13 cellular contexts compared by ENCODE assay signal in the genomic region with DNA sequence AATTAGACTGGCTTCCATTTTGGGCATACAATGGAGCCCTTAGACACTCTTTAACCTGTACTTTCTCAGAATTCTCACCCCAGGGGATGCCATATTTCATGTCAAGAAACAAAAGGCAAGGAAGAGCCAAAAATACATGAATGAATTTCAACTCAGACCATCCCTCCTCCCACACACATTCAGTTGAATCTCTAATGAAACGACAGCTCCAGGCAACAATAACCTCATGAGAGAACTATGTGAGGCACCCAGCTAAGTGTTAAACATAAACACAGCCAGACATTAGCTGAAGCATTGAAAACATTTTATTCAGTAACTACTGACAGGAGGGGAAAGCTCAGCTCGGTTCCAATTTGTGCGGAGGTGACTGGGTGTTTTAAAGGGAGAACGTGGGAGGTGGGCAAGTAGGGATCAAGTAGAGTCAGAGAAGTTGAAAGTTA.
A peak's percentile ranks its signal among the peaks of the same experiment; 100 is the strongest.
DNase-seq lines count a peak whose midpoint lies in the region; ATAC-seq and TF ChIP-seq lines count a peak whose summit lies in the region.
"Had no signal": no experiment of that assay in that cellular context is flagged by ENCODE, and none has a peak within 500 bp of the region (broad histone marks: within the 10 kb centered on the region; RNA-seq: fewer than 3 reads in every experiment).

No MANE protein-coding gene starts in this region.

- H3K4me3 ChIP-seq in breast epithelium: no peak overlapping the region
- no peak overlapping the region for H3K4me3 ChIP-seq in left lung
- H3K4me3 ChIP-seq: spleen, thyroid gland had no signal

- CTCF ChIA-PET in MCF 10A (lab: Yijun Ruan, JAX): interaction anchor here (0.5 kb wide), 1 partner anchor 17 kb away, joined by 3 read pairs; no protein-coding TSS in a partner anchor
- CTCF ChIA-PET in Calu3 (lab: Charles Lee): no interaction called here

- BruUV-seq in MCF 10A (replicated peaks; lab: Mats Ljungman, UMichigan): no TSS peak
- BruUV-seq in Calu3 (replicated peaks; lab: Mats Ljungman, UMichigan): no TSS peak

- no peaks in the 10 kb centered on the region for H3K36me3 ChIP-seq in breast epithelium
- H3K36me3 ChIP-seq in left lung: no peaks in the 10 kb centered on the region
- H3K36me3 ChIP-seq: spleen, thyroid gland had no signal

- H3K4me1 Mint-ChIP-seq in MCF 10A (ENCODE audit: insufficient read depth, unreplicated experiment) (peaks cover 16% of the 10 kb centered on the region), Calu3 (ENCODE audit: low read depth, unreplicated experiment) (no peaks in the 10 kb centered on the region)
- no peaks in the 10 kb centered on the region for H3K4me1 Mint-ChIP-seq in activated naive CD8-positive, alpha-beta T cell treated with anti-CD3 and anti-CD28 coated beads, Interleukin-2, amount 50 U/mL, for 24 hours
- H3K4me1 Mint-ChIP-seq: natural killer cell had no signal

- peak; percentile 46 for DNase-seq in MCF 10A (ENCODE audit: unreplicated experiment)
- no peak for DNase-seq in breast epithelium (ENCODE audit: low spot score in 2 of 2)
- peak; percentile 40 to 72 for DNase-seq in T47D (ENCODE audit: low read depth in 1 of 2, low spot score in 1 of 2)
- no peak for DNase-seq in left lung
- DNase-seq in NCI-H510A treated with DMSO at 0.1 percent for 48 hours (lab: John Stamatoyannopoulos, UW): no peak
- no peak for DNase-seq in activated naive CD8-positive, alpha-beta T cell treated with anti-CD3 and anti-CD28 coated beads, Interleukin-2, amount 50 U/mL, for 24 hours
- no peak for DNase-seq in mucosa of gallbladder (ENCODE audit: low spot score)
- DNase-seq in Calu3: no peak
- DNase-seq: activated naive CD4-positive, alpha-beta T cell treated with anti-CD3 and anti-CD28 coated beads for 36 hours; kidney; natural killer cell; spleen; thyroid gland had no signal

- H3K9me3 Mint-ChIP-seq in MCF 10A (ENCODE audit: unreplicated experiment) (no peaks in the 10 kb centered on the region), Calu3 (ENCODE audit: low read depth, unreplicated experiment) (peaks cover 7% of the 10 kb centered on the region)
- H3K9me3 Mint-ChIP-seq in activated naive CD8-positive, alpha-beta T cell treated with anti-CD3 and anti-CD28 coated beads, Interleukin-2, amount 50 U/mL, for 24 hours: peaks cover 13% of the 10 kb centered on the region

- POLR2A ChIA-PET in MCF 10A (lab: Yijun Ruan, JAX): no interaction called here

- H3K27me3 ChIP-seq in breast epithelium (no peaks in the 10 kb centered on the region), left lung (no peaks in the 10 kb centered on the region)
- H3K27me3 ChIP-seq: spleen, thyroid gland had no signal

- H3K27ac Mint-ChIP-seq in MCF 10A (ENCODE audit: low read depth, unreplicated experiment): peak overlapping the region; percentile 86
- no peak overlapping the region for H3K27ac Mint-ChIP-seq in activated naive CD8-positive, alpha-beta T cell treated with anti-CD3 and anti-CD28 coated beads, Interleukin-2, amount 50 U/mL, for 24 hours
- no peak overlapping the region for H3K27ac Mint-ChIP-seq in Calu3 (ENCODE audit: unreplicated experiment)
- H3K27ac Mint-ChIP-seq: activated naive CD4-positive, alpha-beta T cell treated with anti-CD3 and anti-CD28 coated beads for 36 hours; natural killer cell had no signal

- in situ Hi-C loops in T47D (cut with HindIII; ENCODE audit: low pct_unique_long_range_greater_than_20kb, low sequenced_read_pairs): no loop called here

- peak; percentile 40 for ATAC-seq in left lung
- ATAC-seq in activated naive CD8-positive, alpha-beta T cell treated with anti-CD3 and anti-CD28 coated beads, Interleukin-2, amount 50 U/mL, for 24 hours: no peak
- ATAC-seq: natural killer cell had no signal

- H3K4me3 Mint-ChIP-seq in MCF 10A (ENCODE audit: unreplicated experiment) (peak overlapping the region; percentile 8), Calu3 (ENCODE audit: low read depth, unreplicated experiment) (no peak overlapping the region)
- no peak overlapping the region for H3K4me3 Mint-ChIP-seq in activated naive CD8-positive, alpha-beta T cell treated with anti-CD3 and anti-CD28 coated beads, Interleukin-2, amount 50 U/mL, for 24 hours
- H3K4me3 Mint-ChIP-seq: activated naive CD4-positive, alpha-beta T cell treated with anti-CD3 and anti-CD28 coated beads for 36 hours; natural killer cell had no signal

- H3K36me3 Mint-ChIP-seq in MCF 10A (ENCODE audit: insufficient read depth, unreplicated experiment): no peaks in the 10 kb centered on the region
- H3K36me3 Mint-ChIP-seq in activated naive CD8-positive, alpha-beta T cell treated with anti-CD3 and anti-CD28 coated beads, Interleukin-2, amount 50 U/mL, for 24 hours (ENCODE audit: low read depth): no peaks in the 10 kb centered on the region
- no peaks in the 10 kb centered on the region for H3K36me3 Mint-ChIP-seq in Calu3 (ENCODE audit: insufficient read depth, unreplicated experiment)

- H3K27ac ChIP-seq in breast epithelium (no peak overlapping the region), left lung (no peak overlapping the region)
- H3K27ac ChIP-seq: spleen, thyroid gland had no signal

- H3K9me3 ChIP-seq in breast epithelium (no peaks in the 10 kb centered on the region), left lung (no peaks in the 10 kb centered on the region)
- H3K9me3 ChIP-seq: thyroid gland had no signal

- TF ChIP-seq POLR2A in breast epithelium (IDR thresholded peaks at IDR 0.05): no peak

- intact Hi-C loops in MCF 10A (cut with micrococcal nuclease): no loop called here
- intact Hi-C loops in breast epithelium (cut with DNase I; ENCODE audit: low total_unique reads): no loop called here
- intact Hi-C loops in left lung (cut with DNase I): no loop called here
- intact Hi-C loops in Calu3 (cut with micrococcal nuclease; ENCODE audit: unreplicated experiment): no loop called here

- no peaks in the 10 kb centered on the region for H3K4me1 ChIP-seq in breast epithelium
- no peaks in the 10 kb centered on the region for H3K4me1 ChIP-seq in left lung
- H3K4me1 ChIP-seq: spleen, thyroid gland had no signal

- no peaks in the 10 kb centered on the region for H3K27me3 Mint-ChIP-seq in MCF 10A (ENCODE audit: insufficient read depth, unreplicated experiment)
- H3K27me3 Mint-ChIP-seq in activated naive CD8-positive, alpha-beta T cell treated with anti-CD3 and anti-CD28 coated beads, Interleukin-2, amount 50 U/mL, for 24 hours: no peaks in the 10 kb centered on the region
- H3K27me3 Mint-ChIP-seq in Calu3 (ENCODE audit: unreplicated experiment): no peaks in the 10 kb centered on the region

- no peak for TF ChIP-seq CTCF in MCF 10A (IDR thresholded peaks at IDR 0.05; ENCODE audit: unreplicated experiment)
- TF ChIP-seq CTCF in breast epithelium (IDR thresholded peaks at IDR 0.05): no peak
- no peak for TF ChIP-seq CTCF in left lung (IDR thresholded peaks at IDR 0.05)
- no peak for TF ChIP-seq CTCF in Calu3 (IDR thresholded peaks at IDR 0.05; ENCODE audit: unreplicated experiment)

Comparison
In these comparisons a context has a peak if more than half of its experiments do, and no peak if none do; other contexts are left out.
1. DNase-seq: peak in MCF 10A (single experiment) and T47D (2 of 2); none in breast epithelium (0 of 2), left lung (0 of 2), NCI-H510A treated with DMSO at 0.1 percent for 48 hours (single experiment), activated naive CD8-positive, alpha-beta T cell treated with anti-CD3 and anti-CD28 coated beads, Interleukin-2, amount 50 U/mL, for 24 hours (single experiment), mucosa of gallbladder (single experiment) and Calu3 (single experiment).